Comparison of ENCODE assay signal across 8 cellular contexts in genomic region chr3:111080357-111080937, GRCh38. TPM values are rescaled to one million over a fixed set of nuclear protein-coding genes. Genes with fewer than 3 reads are reported as not detected.
DNase-seq lines count a peak whose midpoint lies in the region; ATAC-seq and TF ChIP-seq lines count a peak whose summit lies in the region.

No MANE protein-coding gene starts in this region.

- no peak overlapping the region for H4K5ac ChIP-seq in mesendoderm (ENCODE audit: low read length)

- H3K23ac ChIP-seq in mesendoderm (ENCODE audit: low read length): no peak overlapping the region

- CTCF ChIA-PET in mammary epithelial cell (lab: Charles Lee; ENCODE audit: low non-redundant PET): interaction anchor here (0.6 to 0.7 kb wide), 7 partner anchors 11 to 766 kb away, joined by 3 to 18 read pairs (median 4); no protein-coding TSS in a partner anchor

- H2BK15ac ChIP-seq in mesendoderm (replicated peaks; ENCODE audit: low read depth): no peak overlapping the region

- H2BK5ac ChIP-seq in mesendoderm (ENCODE audit: low read length): no peak overlapping the region

- H3K4me1 ChIP-seq in mammary epithelial cell (ENCODE audit: insufficient read depth, low read length) (peaks cover 2% of the 10 kb centered on the region), mesendoderm (ENCODE audit: control insufficient read depth, low read depth, low read length) (peaks cover 9% of the 10 kb centered on the region)

- H3K4me2 ChIP-seq in mammary epithelial cell (ENCODE audit: insufficient read depth, low read depth, low read length): no peak overlapping the region
- no peak overlapping the region for H3K4me2 ChIP-seq in mesendoderm (ENCODE audit: low read length)

- intact Hi-C loops in mammary epithelial cell (cut with micrococcal nuclease): loop anchor here (1.0 kb wide), 2 partner anchors 258 to 1348 kb away; no protein-coding TSS in a partner anchor

- no peak overlapping the region for H3K18ac ChIP-seq in mesendoderm (ENCODE audit: low read length)

- H3K4ac ChIP-seq in mesendoderm (ENCODE audit: low read depth, low read length): no peak overlapping the region

- 6% methylated on average over 2 of the region's 2 CpGs for WGBS in mammary epithelial cell (ENCODE audit: low coverage, missing lambda C conversion rate)
- WGBS in mesendoderm (ENCODE audit: extremely low coverage, insufficient coverage, low lambda C conversion rate): no CpG with 5 or more reads among the region's 2 CpGs

- H3K9ac ChIP-seq in mammary epithelial cell (ENCODE audit: insufficient read depth, low read length) (no peak overlapping the region), mesendoderm (ENCODE audit: low read length) (no peak overlapping the region)

- in situ Hi-C loops in mammary epithelial cell (cut with MboI; ENCODE audit: low sequenced_read_pairs in 2 of 2): no loop called here

- ATAC-seq in HG03565 (IDR thresholded peaks at IDR 0.05; ENCODE audit: unreplicated experiment): no peak

- no peak overlapping the region for H4K8ac ChIP-seq in mesendoderm (ENCODE audit: low read depth, low read length)

- no peak overlapping the region for H2BK120ac ChIP-seq in mesendoderm (ENCODE audit: low read depth, low read length)

- peaks cover 11% of the 10 kb centered on the region for H3K79me1 ChIP-seq in mesendoderm (ENCODE audit: low read length)

- no peak overlapping the region for H2AFZ ChIP-seq in mammary epithelial cell (ENCODE audit: low read depth, low read length)

- TF ChIP-seq CTCF in mammary epithelial cell (conservative IDR thresholded peaks at IDR 0.05 in 1 of 2, IDR thresholded peaks at IDR 0.05 in 1 of 2; ENCODE audit: extremely low read depth in 1 of 2, insufficient read depth in 1 of 2, low read depth in 1 of 2, low read length in 2 of 2): peak; percentile 26 to 57

- H3K56ac ChIP-seq in mesendoderm (ENCODE audit: low read length): no peak overlapping the region

- H3K79me2 ChIP-seq in mammary epithelial cell (ENCODE audit: insufficient read depth, low read length) (peaks cover 16% of the 10 kb centered on the region), mesendoderm (ENCODE audit: control insufficient read depth, insufficient read depth, low read length) (peaks cover 49% of the 10 kb centered on the region)

- no TSS peak for BruUV-seq in mammary epithelial cell (replicated peaks; lab: Mats Ljungman, UMichigan)

- dilution Hi-C loops in mammary epithelial cell (cut with HindIII; ENCODE audit: low sequenced_read_pairs): no loop called here

- no peak overlapping the region for H3K4me3 ChIP-seq in mammary epithelial cell (replicated peaks in 1 of 3; ENCODE audit: insufficient read depth in 1 of 3, low read depth in 2 of 3, low read length in 3 of 3)
- no peak overlapping the region for H3K4me3 ChIP-seq in mesendoderm (ENCODE audit: low read length)

- H3K27ac ChIP-seq in mammary epithelial cell (ENCODE audit: insufficient read depth, low read depth, low read length) (no peak overlapping the region), mesendoderm (ENCODE audit: low read depth, low read length) (no peak overlapping the region)

- H2AK5ac ChIP-seq in mesendoderm (ENCODE audit: low read length): no peak overlapping the region

- H3K27me3 ChIP-seq in mammary epithelial cell (ENCODE audit: insufficient read depth, low read length) (no peaks in the 10 kb centered on the region), mesendoderm (ENCODE audit: insufficient read depth, low read length, poor library complexity) (no peaks in the 10 kb centered on the region)

- no peaks in the 10 kb centered on the region for H3K9me3 ChIP-seq in mammary epithelial cell (replicated peaks; ENCODE audit: insufficient read depth, low read length)

- H4K20me1 ChIP-seq in mammary epithelial cell (ENCODE audit: insufficient read depth, low read length): no peaks in the 10 kb centered on the region

- DNase-seq in COR-L47 (lab: John Stamatoyannopoulos, UW): peak; percentile 14
- peak; percentile 58 for DNase-seq in LHCN-M2 (ENCODE audit: low read depth)
- peak; percentile 26 for DNase-seq in mammary epithelial cell
- DNase-seq in mesendoderm: peak; percentile 48
- no peak for DNase-seq in NCI-H1930 (lab: John Stamatoyannopoulos, UW)
- DNase-seq in activated CD4-positive, alpha-beta T cell treated with anti-CD3 and anti-CD28 coated beads for 48 hours: no peak
- DNase-seq in NCI-H345 (lab: John Stamatoyannopoulos, UW): no peak

- H3K36me3 ChIP-seq in mammary epithelial cell (ENCODE audit: insufficient read depth, low read length) (no peaks in the 10 kb centered on the region), mesendoderm (ENCODE audit: control insufficient read depth, insufficient read depth, low read length) (no peaks in the 10 kb centered on the region)

RNA-seq across cellular contexts. Expression of gene NECTIN3, which starts 8.8 kb away (rescaled TPM):
- total RNA-seq in LHCN-M2 (2014; rRNA removed) (44.6 and 57.3 TPM in 2 replicates), mammary epithelial cell (10 to 100 TPM; 11.6 to 12.5 TPM)
- 22.2 TPM for polyA plus RNA-seq in LHCN-M2 (2012)
- polyA plus RNA-seq in mammary epithelial cell: 4.8 TPM
- polyA minus RNA-seq in mammary epithelial cell: not detected
- polyA plus RNA-seq in mesendoderm (2013, experiment 1 of 2): 14.5 TPM
- 14.2 TPM for polyA plus RNA-seq in mesendoderm (2013, experiment 2 of 2)

Comparison
In these comparisons a context has a peak if more than half of its experiments do, and no peak if none do; other contexts are left out.
1. DNase-seq: peak in COR-L47 (single experiment), LHCN-M2 (single experiment), mammary epithelial cell (single experiment) and mesendoderm (single experiment); none in NCI-H1930 (0 of 2), activated CD4-positive, alpha-beta T cell treated with anti-CD3 and anti-CD28 coated beads for 48 hours (single experiment) and NCI-H345 (single experiment).